Comparison of ENCODE assay signal across 1 cellular context in the genomic region with DNA sequence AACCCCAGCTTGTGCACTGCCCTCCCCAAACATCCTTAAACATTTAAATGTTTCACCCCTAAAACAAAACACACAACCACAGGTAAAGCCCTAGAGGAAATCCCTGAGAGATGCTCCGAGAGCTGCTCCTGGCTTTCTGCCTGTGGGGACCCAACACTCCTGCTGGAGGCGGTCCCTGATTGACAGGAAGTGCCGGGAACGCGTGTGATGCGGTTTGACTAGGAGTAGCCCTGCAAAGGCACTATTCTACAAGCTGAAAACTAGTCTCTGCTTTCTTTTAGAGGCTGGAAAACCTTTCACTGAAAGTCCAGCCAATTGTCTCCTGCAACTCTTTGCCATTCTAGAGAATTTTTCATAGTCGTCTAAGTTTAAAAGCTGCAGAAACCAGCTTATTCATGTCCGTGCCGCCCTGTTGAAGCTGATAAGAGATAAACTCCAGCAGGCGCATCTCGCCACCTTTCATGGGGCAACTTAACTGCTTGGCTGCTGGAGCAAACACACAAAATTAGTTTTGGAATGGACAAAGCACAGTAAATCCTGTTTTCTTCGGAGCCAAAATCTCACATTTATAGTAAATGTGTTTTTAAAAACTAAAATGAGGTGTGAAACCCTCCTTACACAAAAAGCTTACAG.
TF ChIP-seq lines count a peak whose summit lies in the region.

No MANE protein-coding gene starts in this region.

TF ChIP-seq in K562, 482 proteins besides CTCF, POLR2A, EP300 and RAD21 (continued from another document and continues in another):
- no peak for TF ChIP-seq MTA1 (IDR thresholded peaks at IDR 0.05; ENCODE audit: borderline replicate concordance)
- TF ChIP-seq, protein P1, sequence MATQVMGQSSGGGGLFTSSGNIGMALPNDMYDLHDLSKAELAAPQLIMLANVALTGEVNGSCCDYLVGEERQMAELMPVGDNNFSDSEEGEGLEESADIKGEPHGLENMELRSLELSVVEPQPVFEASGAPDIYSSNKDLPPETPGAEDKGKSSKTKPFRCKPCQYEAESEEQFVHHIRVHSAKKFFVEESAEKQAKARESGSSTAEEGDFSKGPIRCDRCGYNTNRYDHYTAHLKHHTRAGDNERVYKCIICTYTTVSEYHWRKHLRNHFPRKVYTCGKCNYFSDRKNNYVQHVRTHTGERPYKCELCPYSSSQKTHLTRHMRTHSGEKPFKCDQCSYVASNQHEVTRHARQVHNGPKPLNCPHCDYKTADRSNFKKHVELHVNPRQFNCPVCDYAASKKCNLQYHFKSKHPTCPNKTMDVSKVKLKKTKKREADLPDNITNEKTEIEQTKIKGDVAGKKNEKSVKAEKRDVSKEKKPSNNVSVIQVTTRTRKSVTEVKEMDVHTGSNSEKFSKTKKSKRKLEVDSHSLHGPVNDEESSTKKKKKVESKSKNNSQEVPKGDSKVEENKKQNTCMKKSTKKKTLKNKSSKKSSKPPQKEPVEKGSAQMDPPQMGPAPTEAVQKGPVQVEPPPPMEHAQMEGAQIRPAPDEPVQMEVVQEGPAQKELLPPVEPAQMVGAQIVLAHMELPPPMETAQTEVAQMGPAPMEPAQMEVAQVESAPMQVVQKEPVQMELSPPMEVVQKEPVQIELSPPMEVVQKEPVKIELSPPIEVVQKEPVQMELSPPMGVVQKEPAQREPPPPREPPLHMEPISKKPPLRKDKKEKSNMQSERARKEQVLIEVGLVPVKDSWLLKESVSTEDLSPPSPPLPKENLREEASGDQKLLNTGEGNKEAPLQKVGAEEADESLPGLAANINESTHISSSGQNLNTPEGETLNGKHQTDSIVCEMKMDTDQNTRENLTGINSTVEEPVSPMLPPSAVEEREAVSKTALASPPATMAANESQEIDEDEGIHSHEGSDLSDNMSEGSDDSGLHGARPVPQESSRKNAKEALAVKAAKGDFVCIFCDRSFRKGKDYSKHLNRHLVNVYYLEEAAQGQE (CRISPR knock-in tag; IDR thresholded peaks at IDR 0.05; ENCODE audit: low read depth): no peak
- no peak for TF ChIP-seq GATA2 (CRISPR knock-in tag; IDR thresholded peaks at IDR 0.05)
- TF ChIP-seq FOSL1 (tag; conservative IDR thresholded peaks at IDR 0.05): no peak
- TF ChIP-seq, protein P2, sequence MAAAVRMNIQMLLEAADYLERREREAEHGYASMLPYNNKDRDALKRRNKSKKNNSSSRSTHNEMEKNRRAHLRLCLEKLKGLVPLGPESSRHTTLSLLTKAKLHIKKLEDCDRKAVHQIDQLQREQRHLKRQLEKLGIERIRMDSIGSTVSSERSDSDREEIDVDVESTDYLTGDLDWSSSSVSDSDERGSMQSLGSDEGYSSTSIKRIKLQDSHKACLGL (CRISPR knock-in tag; IDR thresholded peaks at IDR 0.05; ENCODE audit: borderline replicate concordance, poor library complexity, severe bottlenecking): no peak
- TF ChIP-seq YY1 (IDR thresholded peaks at IDR 0.05; ENCODE audit: borderline replicate concordance in 1 of 3, control insufficient read depth in 1 of 3, extremely low read depth in 1 of 3, insufficient read depth in 3 of 3, insufficient read length in 1 of 3, insufficient replicate concordance in 2 of 3, low read depth in 1 of 3, low read length in 2 of 3): no peak
- no peak for TF ChIP-seq HDAC6 (IDR thresholded peaks at IDR 0.05; ENCODE audit: low read depth, low read length)
- no peak for TF ChIP-seq BRCA1 (IDR thresholded peaks at IDR 0.05)
- no peak for TF ChIP-seq BRCA1 (CRISPR knock-in tag; IDR thresholded peaks at IDR 0.05)
- TF ChIP-seq, protein P3, sequence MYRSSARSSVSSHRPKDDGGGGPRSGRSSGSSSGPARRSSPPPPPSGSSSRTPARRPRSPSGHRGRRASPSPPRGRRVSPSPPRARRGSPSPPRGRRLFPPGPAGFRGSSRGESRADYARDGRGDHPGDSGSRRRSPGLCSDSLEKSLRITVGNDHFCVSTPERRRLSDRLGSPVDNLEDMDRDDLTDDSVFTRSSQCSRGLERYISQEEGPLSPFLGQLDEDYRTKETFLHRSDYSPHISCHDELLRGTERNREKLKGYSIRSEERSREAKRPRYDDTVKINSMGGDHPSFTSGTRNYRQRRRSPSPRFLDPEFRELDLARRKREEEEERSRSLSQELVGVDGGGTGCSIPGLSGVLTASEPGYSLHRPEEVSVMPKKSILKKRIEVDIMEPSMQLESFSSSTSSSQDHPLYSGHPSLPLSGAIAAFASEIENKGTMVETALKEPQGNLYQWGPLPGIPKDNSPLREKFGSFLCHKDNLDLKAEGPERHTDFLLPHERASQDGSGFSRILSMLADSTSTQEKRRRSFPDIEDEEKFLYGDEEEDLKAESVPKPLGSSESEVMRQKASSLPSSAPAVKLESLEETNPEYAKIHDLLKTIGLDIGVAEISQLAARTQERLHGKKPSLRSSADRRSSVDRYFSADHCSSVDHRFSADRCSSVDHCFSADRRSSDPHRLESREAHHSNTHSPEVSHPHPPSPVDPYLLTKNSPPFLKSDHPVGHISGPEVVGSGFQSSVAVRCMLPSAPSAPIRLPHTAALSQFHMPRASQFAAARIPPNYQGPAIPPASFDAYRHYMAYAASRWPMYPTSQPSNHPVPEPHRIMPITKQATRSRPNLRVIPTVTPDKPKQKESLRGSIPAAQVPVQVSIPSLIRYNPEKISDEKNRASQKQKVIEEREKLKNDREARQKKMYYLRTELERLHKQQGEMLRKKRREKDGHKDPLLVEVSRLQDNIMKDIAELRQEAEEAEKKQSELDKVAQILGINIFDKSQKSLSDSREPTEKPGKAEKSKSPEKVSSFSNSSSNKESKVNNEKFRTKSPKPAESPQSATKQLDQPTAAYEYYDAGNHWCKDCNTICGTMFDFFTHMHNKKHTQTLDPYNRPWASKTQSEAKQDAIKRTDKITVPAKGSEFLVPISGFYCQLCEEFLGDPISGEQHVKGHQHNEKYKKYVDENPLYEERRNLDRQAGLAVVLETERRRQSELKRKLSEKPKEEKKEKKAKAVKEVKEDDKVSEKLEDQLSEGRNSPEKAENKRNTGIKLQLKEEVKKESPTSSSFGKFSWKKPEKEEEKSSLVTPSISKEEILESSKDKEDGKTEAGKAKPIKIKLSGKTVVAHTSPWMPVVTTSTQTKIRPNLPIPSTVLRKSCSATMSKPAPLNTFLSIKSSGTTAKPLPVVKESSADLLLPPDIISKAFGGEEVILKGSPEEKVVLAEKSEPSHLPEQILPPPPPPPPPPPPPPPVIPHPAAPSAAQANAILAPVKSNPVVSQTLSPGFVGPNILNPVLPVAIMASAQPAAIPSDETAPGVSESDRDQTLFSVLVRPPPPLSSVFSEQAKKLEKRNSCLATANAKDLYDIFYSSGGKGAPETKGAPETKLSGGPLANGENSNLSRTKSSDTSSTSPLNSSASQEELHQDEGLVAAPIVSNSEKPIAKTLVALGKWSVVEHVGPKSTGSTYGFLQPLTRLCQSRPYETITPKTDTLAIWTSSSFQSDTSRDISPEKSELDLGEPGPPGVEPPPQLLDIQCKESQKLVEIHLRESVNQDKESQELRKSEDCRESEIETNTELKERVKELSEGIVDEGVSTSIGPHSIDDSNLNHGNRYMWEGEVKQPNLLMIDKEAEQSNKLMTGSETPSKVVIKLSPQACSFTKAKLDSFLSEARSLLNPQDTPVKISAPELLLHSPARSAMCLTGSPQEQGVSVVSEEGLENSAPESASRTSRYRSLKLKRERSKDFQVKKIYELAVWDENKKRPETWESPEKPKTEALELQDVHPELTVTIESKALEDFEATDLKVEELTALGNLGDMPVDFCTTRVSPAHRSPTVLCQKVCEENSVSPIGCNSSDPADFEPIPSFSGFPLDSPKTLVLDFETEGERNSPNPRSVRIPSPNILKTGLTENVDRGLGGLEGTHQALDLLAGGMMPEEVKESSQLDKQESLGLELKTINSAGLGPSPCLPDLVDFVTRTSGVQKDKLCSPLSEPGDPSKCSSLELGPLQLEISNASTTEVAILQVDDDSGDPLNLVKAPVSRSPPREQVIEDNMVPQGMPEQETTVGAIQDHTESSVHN (IDR thresholded peaks at IDR 0.05; ENCODE audit: borderline replicate concordance in 1 of 2, low read depth in 1 of 2): no peak
- TF ChIP-seq PRMT5 (CRISPR knock-in tag; IDR thresholded peaks at IDR 0.05): no peak
- no peak for TF ChIP-seq CEBPB (tag; IDR thresholded peaks at IDR 0.05)
- TF ChIP-seq STAT5B (CRISPR knock-in tag; IDR thresholded peaks at IDR 0.05): no peak
- TF ChIP-seq DPF2 (IDR thresholded peaks at IDR 0.05): no peak
- peak; percentile 16; the same call in 1 of the 2 replicates for TF ChIP-seq C11orf30 (IDR thresholded peaks at IDR 0.05; ENCODE audit: low read depth)
- TF ChIP-seq SREBF2 (CRISPR knock-in tag; IDR thresholded peaks at IDR 0.05): no peak
- TF ChIP-seq ZC3H4 (CRISPR knock-in tag; IDR thresholded peaks at IDR 0.05; ENCODE audit: borderline replicate concordance): no peak
- no peak for TF ChIP-seq HMG20B (CRISPR knock-in tag; IDR thresholded peaks at IDR 0.05)
- TF ChIP-seq POLR2H (tag; IDR thresholded peaks at IDR 0.05; ENCODE audit: low read depth): no peak
- no peak for TF ChIP-seq EP400 (IDR thresholded peaks at IDR 0.05)
- no peak for TF ChIP-seq ZNF780A (CRISPR knock-in tag; IDR thresholded peaks at IDR 0.05)
- peak; percentile 77 for TF ChIP-seq KLF16 (IDR thresholded peaks at IDR 0.05)
- no peak for TF ChIP-seq GABPA (tag; conservative IDR thresholded peaks at IDR 0.05; ENCODE audit: low read depth)
- TF ChIP-seq COPS2 (conservative IDR thresholded peaks at IDR 0.05): no peak
- no peak for TF ChIP-seq HDGF (IDR thresholded peaks at IDR 0.05)
- TF ChIP-seq, protein P4, sequence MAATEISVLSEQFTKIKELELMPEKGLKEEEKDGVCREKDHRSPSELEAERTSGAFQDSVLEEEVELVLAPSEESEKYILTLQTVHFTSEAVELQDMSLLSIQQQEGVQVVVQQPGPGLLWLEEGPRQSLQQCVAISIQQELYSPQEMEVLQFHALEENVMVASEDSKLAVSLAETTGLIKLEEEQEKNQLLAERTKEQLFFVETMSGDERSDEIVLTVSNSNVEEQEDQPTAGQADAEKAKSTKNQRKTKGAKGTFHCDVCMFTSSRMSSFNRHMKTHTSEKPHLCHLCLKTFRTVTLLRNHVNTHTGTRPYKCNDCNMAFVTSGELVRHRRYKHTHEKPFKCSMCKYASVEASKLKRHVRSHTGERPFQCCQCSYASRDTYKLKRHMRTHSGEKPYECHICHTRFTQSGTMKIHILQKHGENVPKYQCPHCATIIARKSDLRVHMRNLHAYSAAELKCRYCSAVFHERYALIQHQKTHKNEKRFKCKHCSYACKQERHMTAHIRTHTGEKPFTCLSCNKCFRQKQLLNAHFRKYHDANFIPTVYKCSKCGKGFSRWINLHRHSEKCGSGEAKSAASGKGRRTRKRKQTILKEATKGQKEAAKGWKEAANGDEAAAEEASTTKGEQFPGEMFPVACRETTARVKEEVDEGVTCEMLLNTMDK (IDR thresholded peaks at IDR 0.05; ENCODE audit: borderline replicate concordance, insufficient read depth, low read depth, low read length, poor library complexity, severe bottlenecking): no peak
- no peak for TF ChIP-seq PYGO2 (tag; IDR thresholded peaks at IDR 0.05)
- no peak for TF ChIP-seq IFI16 (CRISPR knock-in tag; IDR thresholded peaks at IDR 0.05)
- TF ChIP-seq GTF2A2 (tag; IDR thresholded peaks at IDR 0.05): no peak
- TF ChIP-seq, protein P5, sequence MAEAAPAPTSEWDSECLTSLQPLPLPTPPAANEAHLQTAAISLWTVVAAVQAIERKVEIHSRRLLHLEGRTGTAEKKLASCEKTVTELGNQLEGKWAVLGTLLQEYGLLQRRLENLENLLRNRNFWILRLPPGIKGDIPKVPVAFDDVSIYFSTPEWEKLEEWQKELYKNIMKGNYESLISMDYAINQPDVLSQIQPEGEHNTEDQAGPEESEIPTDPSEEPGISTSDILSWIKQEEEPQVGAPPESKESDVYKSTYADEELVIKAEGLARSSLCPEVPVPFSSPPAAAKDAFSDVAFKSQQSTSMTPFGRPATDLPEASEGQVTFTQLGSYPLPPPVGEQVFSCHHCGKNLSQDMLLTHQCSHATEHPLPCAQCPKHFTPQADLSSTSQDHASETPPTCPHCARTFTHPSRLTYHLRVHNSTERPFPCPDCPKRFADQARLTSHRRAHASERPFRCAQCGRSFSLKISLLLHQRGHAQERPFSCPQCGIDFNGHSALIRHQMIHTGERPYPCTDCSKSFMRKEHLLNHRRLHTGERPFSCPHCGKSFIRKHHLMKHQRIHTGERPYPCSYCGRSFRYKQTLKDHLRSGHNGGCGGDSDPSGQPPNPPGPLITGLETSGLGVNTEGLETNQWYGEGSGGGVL (CRISPR knock-in tag; IDR thresholded peaks at IDR 0.05): no peak
- no peak for TF ChIP-seq KAT2B (IDR thresholded peaks at IDR 0.05; ENCODE audit: low read depth, low read length)
- no peak for TF ChIP-seq HCFC1 (IDR thresholded peaks at IDR 0.05; ENCODE audit: low read depth, low read length)
- no peak for TF ChIP-seq ZNF695 (CRISPR knock-in tag; IDR thresholded peaks at IDR 0.05)
- no peak for TF ChIP-seq RBM39 (optimal IDR thresholded peaks at IDR 0.05; ENCODE audit: low read depth, low read length)
- TF ChIP-seq TFAM (CRISPR knock-in tag; conservative IDR thresholded peaks at IDR 0.05): no peak
- no peak for TF ChIP-seq GABPB1 (CRISPR knock-in tag; IDR thresholded peaks at IDR 0.05)
- no peak for TF ChIP-seq HMGN3 (IDR thresholded peaks at IDR 0.05; ENCODE audit: borderline replicate concordance, extremely low read depth, insufficient read length, low read depth, low read length)
- TF ChIP-seq, protein P6, sequence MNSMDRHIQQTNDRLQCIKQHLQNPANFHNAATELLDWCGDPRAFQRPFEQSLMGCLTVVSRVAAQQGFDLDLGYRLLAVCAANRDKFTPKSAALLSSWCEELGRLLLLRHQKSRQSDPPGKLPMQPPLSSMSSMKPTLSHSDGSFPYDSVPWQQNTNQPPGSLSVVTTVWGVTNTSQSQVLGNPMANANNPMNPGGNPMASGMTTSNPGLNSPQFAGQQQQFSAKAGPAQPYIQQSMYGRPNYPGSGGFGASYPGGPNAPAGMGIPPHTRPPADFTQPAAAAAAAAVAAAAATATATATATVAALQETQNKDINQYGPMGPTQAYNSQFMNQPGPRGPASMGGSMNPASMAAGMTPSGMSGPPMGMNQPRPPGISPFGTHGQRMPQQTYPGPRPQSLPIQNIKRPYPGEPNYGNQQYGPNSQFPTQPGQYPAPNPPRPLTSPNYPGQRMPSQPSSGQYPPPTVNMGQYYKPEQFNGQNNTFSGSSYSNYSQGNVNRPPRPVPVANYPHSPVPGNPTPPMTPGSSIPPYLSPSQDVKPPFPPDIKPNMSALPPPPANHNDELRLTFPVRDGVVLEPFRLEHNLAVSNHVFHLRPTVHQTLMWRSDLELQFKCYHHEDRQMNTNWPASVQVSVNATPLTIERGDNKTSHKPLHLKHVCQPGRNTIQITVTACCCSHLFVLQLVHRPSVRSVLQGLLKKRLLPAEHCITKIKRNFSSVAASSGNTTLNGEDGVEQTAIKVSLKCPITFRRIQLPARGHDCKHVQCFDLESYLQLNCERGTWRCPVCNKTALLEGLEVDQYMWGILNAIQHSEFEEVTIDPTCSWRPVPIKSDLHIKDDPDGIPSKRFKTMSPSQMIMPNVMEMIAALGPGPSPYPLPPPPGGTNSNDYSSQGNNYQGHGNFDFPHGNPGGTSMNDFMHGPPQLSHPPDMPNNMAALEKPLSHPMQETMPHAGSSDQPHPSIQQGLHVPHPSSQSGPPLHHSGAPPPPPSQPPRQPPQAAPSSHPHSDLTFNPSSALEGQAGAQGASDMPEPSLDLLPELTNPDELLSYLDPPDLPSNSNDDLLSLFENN (IDR thresholded peaks at IDR 0.05; ENCODE audit: low read depth in 2 of 2, low read length in 2 of 2): no peak
- TF ChIP-seq ZNF830 (CRISPR knock-in tag; IDR thresholded peaks at IDR 0.05): no peak
- no peak for TF ChIP-seq DACH1 (IDR thresholded peaks at IDR 0.05; ENCODE audit: partially characterized antibody)
- TF ChIP-seq GATAD2B (IDR thresholded peaks at IDR 0.05; ENCODE audit: borderline replicate concordance): no peak
